ENCODE assay signal across 1 cellular context in genomic region chr2:70936165-70936978, GRCh38.
TF ChIP-seq lines count a peak whose summit lies in the region.

No MANE protein-coding gene starts in this region.

TF ChIP-seq in HepG2, 621 proteins besides CTCF, POLR2A, EP300 and RAD21 (continued from another document):
- TF ChIP-seq HNF4A (CRISPR knock-in tag; IDR thresholded peaks at IDR 0.05) (no peak), ELF4 (CRISPR knock-in tag; IDR thresholded peaks at IDR 0.05; ENCODE audit: borderline replicate concordance) (no peak), KDM5B (CRISPR knock-in tag; IDR thresholded peaks at IDR 0.05; ENCODE audit: borderline replicate concordance) (0 out of 2 replicates have a peak, but pooled peaks have one; percentile 9)
